In the genomic region with DNA sequence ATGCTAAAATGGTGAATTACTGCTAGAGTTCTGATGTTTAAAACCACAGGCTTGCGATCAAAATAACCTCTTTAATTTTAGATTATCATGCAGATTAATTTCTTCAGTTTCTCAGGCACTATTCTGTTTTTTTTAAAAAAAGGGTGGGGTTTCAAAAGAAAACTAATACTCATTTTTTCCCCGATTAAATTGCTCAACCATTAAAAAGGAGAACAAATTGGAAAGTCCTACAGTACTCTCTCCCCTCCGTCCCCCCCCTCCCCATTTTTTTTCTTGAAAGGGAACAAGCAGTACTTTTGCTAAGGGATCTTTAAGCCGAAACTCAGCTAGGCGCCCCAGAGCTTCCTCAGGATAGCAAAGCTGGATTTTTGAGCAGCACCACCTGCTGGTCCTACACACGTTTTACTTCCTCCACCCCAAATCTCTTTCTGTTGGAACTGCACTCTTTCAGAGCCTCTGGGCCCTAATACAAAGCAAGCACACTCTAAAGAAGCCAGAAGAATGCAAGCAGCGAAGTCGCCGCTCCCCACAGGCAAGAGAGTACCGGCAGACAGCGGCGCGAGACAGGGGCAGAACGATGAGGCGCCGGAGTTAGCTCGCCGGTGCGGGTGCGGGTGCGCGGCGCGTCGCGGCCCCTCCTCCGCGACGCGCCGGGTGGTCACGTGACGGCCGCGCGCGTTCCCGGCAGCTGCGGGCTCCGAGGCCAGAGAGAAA, we compare ENCODE assay signal across 1 cellular context.
TF ChIP-seq lines count a peak whose summit lies in the region.

A gene with protein sequence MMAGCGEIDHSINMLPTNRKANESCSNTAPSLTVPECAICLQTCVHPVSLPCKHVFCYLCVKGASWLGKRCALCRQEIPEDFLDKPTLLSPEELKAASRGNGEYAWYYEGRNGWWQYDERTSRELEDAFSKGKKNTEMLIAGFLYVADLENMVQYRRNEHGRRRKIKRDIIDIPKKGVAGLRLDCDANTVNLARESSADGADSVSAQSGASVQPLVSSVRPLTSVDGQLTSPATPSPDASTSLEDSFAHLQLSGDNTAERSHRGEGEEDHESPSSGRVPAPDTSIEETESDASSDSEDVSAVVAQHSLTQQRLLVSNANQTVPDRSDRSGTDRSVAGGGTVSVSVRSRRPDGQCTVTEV (plus strand): TSS at position 687 of the 714 bp plus-strand sequence. CDS start 13,475 bp downstream, outside the sequence.

TF ChIP-seq in HepG2, 621 proteins besides CTCF, POLR2A, EP300 and RAD21 (continued from another document and continues in another):
- peak; percentile 81; the same call in 1 of the 2 replicates for TF ChIP-seq ELF3 (CRISPR knock-in tag; IDR thresholded peaks at IDR 0.05)
- TF ChIP-seq RBAK (CRISPR knock-in tag; IDR thresholded peaks at IDR 0.05) = no peak
- TF ChIP-seq, protein P1, sequence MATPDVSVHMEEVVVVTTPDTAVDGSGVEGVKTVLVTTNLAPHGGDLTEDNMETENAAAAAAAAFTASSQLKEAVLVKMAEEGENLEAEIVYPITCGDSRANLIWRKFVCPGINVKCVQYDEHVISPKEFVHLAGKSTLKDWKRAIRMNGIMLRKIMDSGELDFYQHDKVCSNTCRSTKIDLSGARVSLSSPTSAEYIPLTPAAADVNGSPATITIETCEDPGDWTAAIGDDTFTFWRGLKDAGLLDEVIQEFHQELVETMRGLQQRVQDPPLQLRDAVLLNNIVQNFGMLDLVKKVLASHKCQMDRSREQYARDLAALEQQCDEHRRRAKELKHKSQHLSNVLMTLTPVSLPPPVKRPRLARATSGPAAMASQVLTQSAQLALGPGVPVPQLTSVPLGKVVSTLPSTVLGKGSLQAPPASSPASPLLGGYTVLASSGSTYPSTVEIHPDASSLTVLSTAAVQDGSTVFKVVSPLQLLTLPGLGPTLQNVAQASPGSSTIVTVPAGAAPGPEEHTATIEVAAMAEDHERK (CRISPR knock-in tag; IDR thresholded peaks at IDR 0.05; ENCODE audit: low read depth) = 0 out of 2 replicates have a peak, but pooled peaks have one; percentile 47
- TF ChIP-seq, protein P2, sequence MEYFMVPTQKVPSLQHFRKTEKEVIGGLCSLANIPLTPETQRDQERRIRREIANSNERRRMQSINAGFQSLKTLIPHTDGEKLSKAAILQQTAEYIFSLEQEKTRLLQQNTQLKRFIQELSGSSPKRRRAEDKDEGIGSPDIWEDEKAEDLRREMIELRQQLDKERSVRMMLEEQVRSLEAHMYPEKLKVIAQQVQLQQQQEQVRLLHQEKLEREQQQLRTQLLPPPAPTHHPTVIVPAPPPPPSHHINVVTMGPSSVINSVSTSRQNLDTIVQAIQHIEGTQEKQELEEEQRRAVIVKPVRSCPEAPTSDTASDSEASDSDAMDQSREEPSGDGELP (IDR thresholded peaks at IDR 0.05; ENCODE audit: borderline replicate concordance, low read depth) = no peak
- no peak for TF ChIP-seq ZNF629 (CRISPR knock-in tag; conservative IDR thresholded peaks at IDR 0.05)
- peak; percentile 57 for TF ChIP-seq TARDBP (CRISPR knock-in tag; IDR thresholded peaks at IDR 0.05)
- TF ChIP-seq GFI1 (CRISPR knock-in tag; IDR thresholded peaks at IDR 0.05; ENCODE audit: borderline replicate concordance) = peak; percentile 64; the same call in 1 of the 2 replicates
- TF ChIP-seq, protein P3, sequence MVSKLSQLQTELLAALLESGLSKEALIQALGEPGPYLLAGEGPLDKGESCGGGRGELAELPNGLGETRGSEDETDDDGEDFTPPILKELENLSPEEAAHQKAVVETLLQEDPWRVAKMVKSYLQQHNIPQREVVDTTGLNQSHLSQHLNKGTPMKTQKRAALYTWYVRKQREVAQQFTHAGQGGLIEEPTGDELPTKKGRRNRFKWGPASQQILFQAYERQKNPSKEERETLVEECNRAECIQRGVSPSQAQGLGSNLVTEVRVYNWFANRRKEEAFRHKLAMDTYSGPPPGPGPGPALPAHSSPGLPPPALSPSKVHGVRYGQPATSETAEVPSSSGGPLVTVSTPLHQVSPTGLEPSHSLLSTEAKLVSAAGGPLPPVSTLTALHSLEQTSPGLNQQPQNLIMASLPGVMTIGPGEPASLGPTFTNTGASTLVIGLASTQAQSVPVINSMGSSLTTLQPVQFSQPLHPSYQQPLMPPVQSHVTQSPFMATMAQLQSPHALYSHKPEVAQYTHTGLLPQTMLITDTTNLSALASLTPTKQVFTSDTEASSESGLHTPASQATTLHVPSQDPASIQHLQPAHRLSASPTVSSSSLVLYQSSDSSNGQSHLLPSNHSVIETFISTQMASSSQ (IDR thresholded peaks at IDR 0.05; ENCODE audit: low read depth) = no peak
- TF ChIP-seq, protein P3 (CRISPR knock-in tag; IDR thresholded peaks at IDR 0.05; ENCODE audit: borderline replicate concordance) = no peak; the same call in 1 of the 2 replicates
- TF ChIP-seq NR2C2 (CRISPR knock-in tag; IDR thresholded peaks at IDR 0.05; ENCODE audit: borderline replicate concordance) = no peak
- no peak for TF ChIP-seq DNMT1 (CRISPR knock-in tag; IDR thresholded peaks at IDR 0.05)
- TF ChIP-seq MIER3 (CRISPR knock-in tag; IDR thresholded peaks at IDR 0.05; ENCODE audit: borderline replicate concordance) = peak; percentile 13; the same call in 1 of the 2 replicates
- 0 out of 2 replicates have a peak, but pooled peaks have one; percentile 5 for TF ChIP-seq ZNF788 (CRISPR knock-in tag; IDR thresholded peaks at IDR 0.05; ENCODE audit: borderline replicate concordance)
- no peak for TF ChIP-seq PLRG1 (conservative IDR thresholded peaks at IDR 0.05)
- TF ChIP-seq, protein P4, sequence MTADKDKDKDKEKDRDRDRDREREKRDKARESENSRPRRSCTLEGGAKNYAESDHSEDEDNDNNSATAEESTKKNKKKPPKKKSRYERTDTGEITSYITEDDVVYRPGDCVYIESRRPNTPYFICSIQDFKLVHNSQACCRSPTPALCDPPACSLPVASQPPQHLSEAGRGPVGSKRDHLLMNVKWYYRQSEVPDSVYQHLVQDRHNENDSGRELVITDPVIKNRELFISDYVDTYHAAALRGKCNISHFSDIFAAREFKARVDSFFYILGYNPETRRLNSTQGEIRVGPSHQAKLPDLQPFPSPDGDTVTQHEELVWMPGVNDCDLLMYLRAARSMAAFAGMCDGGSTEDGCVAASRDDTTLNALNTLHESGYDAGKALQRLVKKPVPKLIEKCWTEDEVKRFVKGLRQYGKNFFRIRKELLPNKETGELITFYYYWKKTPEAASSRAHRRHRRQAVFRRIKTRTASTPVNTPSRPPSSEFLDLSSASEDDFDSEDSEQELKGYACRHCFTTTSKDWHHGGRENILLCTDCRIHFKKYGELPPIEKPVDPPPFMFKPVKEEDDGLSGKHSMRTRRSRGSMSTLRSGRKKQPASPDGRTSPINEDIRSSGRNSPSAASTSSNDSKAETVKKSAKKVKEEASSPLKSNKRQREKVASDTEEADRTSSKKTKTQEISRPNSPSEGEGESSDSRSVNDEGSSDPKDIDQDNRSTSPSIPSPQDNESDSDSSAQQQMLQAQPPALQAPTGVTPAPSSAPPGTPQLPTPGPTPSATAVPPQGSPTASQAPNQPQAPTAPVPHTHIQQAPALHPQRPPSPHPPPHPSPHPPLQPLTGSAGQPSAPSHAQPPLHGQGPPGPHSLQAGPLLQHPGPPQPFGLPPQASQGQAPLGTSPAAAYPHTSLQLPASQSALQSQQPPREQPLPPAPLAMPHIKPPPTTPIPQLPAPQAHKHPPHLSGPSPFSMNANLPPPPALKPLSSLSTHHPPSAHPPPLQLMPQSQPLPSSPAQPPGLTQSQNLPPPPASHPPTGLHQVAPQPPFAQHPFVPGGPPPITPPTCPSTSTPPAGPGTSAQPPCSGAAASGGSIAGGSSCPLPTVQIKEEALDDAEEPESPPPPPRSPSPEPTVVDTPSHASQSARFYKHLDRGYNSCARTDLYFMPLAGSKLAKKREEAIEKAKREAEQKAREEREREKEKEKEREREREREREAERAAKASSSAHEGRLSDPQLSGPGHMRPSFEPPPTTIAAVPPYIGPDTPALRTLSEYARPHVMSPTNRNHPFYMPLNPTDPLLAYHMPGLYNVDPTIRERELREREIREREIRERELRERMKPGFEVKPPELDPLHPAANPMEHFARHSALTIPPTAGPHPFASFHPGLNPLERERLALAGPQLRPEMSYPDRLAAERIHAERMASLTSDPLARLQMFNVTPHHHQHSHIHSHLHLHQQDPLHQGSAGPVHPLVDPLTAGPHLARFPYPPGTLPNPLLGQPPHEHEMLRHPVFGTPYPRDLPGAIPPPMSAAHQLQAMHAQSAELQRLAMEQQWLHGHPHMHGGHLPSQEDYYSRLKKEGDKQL (CRISPR knock-in tag; IDR thresholded peaks at IDR 0.05; ENCODE audit: low read depth) = 0 out of 2 replicates have a peak, but pooled peaks have one; percentile 20
- TF ChIP-seq ZNF484 (CRISPR knock-in tag; IDR thresholded peaks at IDR 0.05; ENCODE audit: borderline replicate concordance, low read depth) = no peak
- no peak for TF ChIP-seq MEF2D (CRISPR knock-in tag; IDR thresholded peaks at IDR 0.05)
- TF ChIP-seq, protein P5, sequence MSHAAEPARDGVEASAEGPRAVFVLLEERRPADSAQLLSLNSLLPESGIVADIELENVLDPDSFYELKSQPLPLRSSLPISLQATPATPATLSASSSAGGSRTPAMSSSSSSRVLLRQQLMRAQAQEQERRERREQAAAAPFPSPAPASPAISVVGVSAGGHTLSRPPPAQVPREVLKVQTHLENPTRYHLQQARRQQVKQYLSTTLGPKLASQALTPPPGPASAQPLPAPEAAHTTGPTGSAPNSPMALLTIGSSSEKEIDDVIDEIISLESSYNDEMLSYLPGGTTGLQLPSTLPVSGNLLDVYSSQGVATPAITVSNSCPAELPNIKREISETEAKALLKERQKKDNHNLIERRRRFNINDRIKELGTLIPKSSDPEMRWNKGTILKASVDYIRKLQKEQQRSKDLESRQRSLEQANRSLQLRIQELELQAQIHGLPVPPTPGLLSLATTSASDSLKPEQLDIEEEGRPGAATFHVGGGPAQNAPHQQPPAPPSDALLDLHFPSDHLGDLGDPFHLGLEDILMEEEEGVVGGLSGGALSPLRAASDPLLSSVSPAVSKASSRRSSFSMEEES (CRISPR knock-in tag; IDR thresholded peaks at IDR 0.05) = peak; percentile 74; the same call in 1 of the 2 replicates
- peak; percentile 77 for TF ChIP-seq SAP130 (CRISPR knock-in tag; IDR thresholded peaks at IDR 0.05; ENCODE audit: low read depth)
- 0 out of 2 replicates have a peak, but pooled peaks have one; percentile 4 for TF ChIP-seq BCL6 (CRISPR knock-in tag; IDR thresholded peaks at IDR 0.05)
- 0 out of 2 replicates have a peak, but pooled peaks have one; percentile 68 for TF ChIP-seq ZNF34 (CRISPR knock-in tag; IDR thresholded peaks at IDR 0.05; ENCODE audit: borderline replicate concordance)
- TF ChIP-seq YEATS4 (CRISPR knock-in tag; IDR thresholded peaks at IDR 0.05; ENCODE audit: borderline replicate concordance) = no peak
- 0 out of 2 replicates have a peak, but pooled peaks have one; percentile 3 for TF ChIP-seq ZNF7 (CRISPR knock-in tag; IDR thresholded peaks at IDR 0.05)
- TF ChIP-seq NCOA2 (CRISPR knock-in tag; IDR thresholded peaks at IDR 0.05) = peak; percentile 19; the same call in 1 of the 2 replicates
- TF ChIP-seq PHB2 (IDR thresholded peaks at IDR 0.05; ENCODE audit: partially characterized antibody) = no peak
- 0 out of 2 replicates have a peak, but pooled peaks have one; percentile 3 for TF ChIP-seq ZBTB7B (CRISPR knock-in tag; IDR thresholded peaks at IDR 0.05)
- peak; percentile 91 for TF ChIP-seq KDM5A (IDR thresholded peaks at IDR 0.05; ENCODE audit: borderline replicate concordance, low read length)
- TF ChIP-seq ZNF766 (CRISPR knock-in tag; IDR thresholded peaks at IDR 0.05; ENCODE audit: borderline replicate concordance) = peak; percentile 44; the same call in 1 of the 2 replicates
- TF ChIP-seq ZNF546 (CRISPR knock-in tag; conservative IDR thresholded peaks at IDR 0.05) = no peak
- TF ChIP-seq, protein P6, sequence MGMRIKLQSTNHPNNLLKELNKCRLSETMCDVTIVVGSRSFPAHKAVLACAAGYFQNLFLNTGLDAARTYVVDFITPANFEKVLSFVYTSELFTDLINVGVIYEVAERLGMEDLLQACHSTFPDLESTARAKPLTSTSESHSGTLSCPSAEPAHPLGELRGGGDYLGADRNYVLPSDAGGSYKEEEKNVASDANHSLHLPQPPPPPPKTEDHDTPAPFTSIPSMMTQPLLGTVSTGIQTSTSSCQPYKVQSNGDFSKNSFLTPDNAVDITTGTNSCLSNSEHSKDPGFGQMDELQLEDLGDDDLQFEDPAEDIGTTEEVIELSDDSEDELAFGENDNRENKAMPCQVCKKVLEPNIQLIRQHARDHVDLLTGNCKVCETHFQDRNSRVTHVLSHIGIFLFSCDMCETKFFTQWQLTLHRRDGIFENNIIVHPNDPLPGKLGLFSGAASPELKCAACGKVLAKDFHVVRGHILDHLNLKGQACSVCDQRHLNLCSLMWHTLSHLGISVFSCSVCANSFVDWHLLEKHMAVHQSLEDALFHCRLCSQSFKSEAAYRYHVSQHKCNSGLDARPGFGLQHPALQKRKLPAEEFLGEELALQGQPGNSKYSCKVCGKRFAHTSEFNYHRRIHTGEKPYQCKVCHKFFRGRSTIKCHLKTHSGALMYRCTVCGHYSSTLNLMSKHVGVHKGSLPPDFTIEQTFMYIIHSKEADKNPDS (CRISPR knock-in tag; IDR thresholded peaks at IDR 0.05) = no peak
- TF ChIP-seq SP5 (CRISPR knock-in tag; IDR thresholded peaks at IDR 0.05; ENCODE audit: borderline replicate concordance, low read depth) = no peak
- no peak for TF ChIP-seq CCAR2 (optimal IDR thresholded peaks at IDR 0.05; ENCODE audit: low read depth, low read length)
- peak; percentile 48; the same call in 1 of the 2 replicates for TF ChIP-seq ZNF24 (IDR thresholded peaks at IDR 0.05)
- 0 out of 2 replicates have a peak, but pooled peaks have one; percentile 59 for TF ChIP-seq SP140L (CRISPR knock-in tag; IDR thresholded peaks at IDR 0.05; ENCODE audit: borderline replicate concordance)
